15 cellular contexts compared by ENCODE assay signal in the genomic region with DNA sequence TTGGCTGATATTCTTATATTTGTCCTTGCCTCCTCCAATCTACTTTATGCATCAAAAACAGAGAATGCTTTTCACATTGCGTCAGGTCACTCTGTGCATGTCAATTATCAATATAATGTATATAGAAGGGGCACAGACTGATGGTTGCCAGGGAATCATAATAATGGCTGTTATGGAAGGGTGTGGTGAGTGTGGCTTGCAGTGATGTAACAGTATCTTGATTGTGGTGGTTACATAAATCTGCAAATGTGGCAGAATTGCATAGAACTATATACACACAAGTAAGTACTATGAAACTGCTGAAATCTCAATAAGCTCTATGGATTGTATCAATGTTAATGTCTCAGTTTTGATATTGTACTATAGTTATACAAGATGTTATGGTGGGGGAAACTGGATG.
DNase-seq lines count a peak whose midpoint lies in the region; ATAC-seq and TF ChIP-seq lines count a peak whose summit lies in the region.
"Had no signal": no experiment of that assay in that cellular context is flagged by ENCODE, and none has a peak within 500 bp of the region (broad histone marks: within the 10 kb centered on the region; RNA-seq: fewer than 3 reads in every experiment).

No MANE protein-coding gene starts in this region.

- POLR2A ChIA-PET in HEK293 (lab: Yijun Ruan, JAX) = no interaction called here
- POLR2A ChIA-PET in RWPE1 (lab: Yijun Ruan, JAX; ENCODE audit: low non-redundant PET) = no interaction called here

- intact Hi-C loops in left colon (cut with DNase I, micrococcal nuclease) = no loop called here

- DNase-seq in SW480 (ENCODE audit: low spot score) = peak; percentile 14
- no peak for DNase-seq in left colon
- DNase-seq in NCI-H1105 treated with DMSO at 0.1 percent for 48 hours (lab: John Stamatoyannopoulos, UW) = no peak
- no peak for DNase-seq in RWPE1 (ENCODE audit: low spot score)
- DNase-seq: Caco-2; CD4-positive, CD25-positive, alpha-beta regulatory T cell; CD8-positive, alpha-beta T cell; DMS153; DND-41; GM23248; HCEC 1CT had no signal

- ATAC-seq in left colon = peak; percentile 56
- ATAC-seq in HG03432 (IDR thresholded peaks at IDR 0.05; ENCODE audit: unreplicated experiment) = no peak
- ATAC-seq: CD8-positive, alpha-beta T cell had no signal

- CTCF ChIA-PET in HEK293 (lab: Yijun Ruan, JAX) (no interaction called here), RWPE1 (lab: Yijun Ruan, JAX) (no interaction called here)

- H3K27ac ChIP-seq in HEK293 (ENCODE audit: extremely low read depth, low read depth, low read length) = no peak overlapping the region
- H3K27ac ChIP-seq in RWPE1 = no peak overlapping the region
- H3K27ac ChIP-seq: BLaER1, C4-2B, GM23248 had no signal

- H3K36me3 ChIP-seq in HEK293 (ENCODE audit: control insufficient read depth in 2 of 2, insufficient read depth in 1 of 2, low read length in 2 of 2) = no peaks in the 10 kb centered on the region
- H3K36me3 ChIP-seq: BLaER1 had no signal

- H3K9me3 ChIP-seq in HEK293 (ENCODE audit: control insufficient read depth, insufficient read depth, low read depth, low read length) = no peaks in the 10 kb centered on the region
- H3K9me3 ChIP-seq: BLaER1, Caco-2 had no signal

- TF ChIP-seq CTCF in HEK293 (tag by site-specific recombination; IDR thresholded peaks at IDR 0.05) (no peak), RWPE1 (conservative IDR thresholded peaks at IDR 0.05; ENCODE audit: low read depth) (no peak)

- no peaks in the 10 kb centered on the region for H3K4me1 ChIP-seq in HEK293 (ENCODE audit: control insufficient read depth, insufficient read depth, low read length)

- H3K4me3 ChIP-seq in HEK293 (ENCODE audit: low read depth, low read length) = no peak overlapping the region
- H3K4me3 ChIP-seq: BLaER1, GM23248 had no signal

TF ChIP-seq in HEK293, 187 proteins besides CTCF, POLR2A, EP300 and RAD21:
- TF ChIP-seq ZNF529 (tag by site-specific recombination; IDR thresholded peaks at IDR 0.05; ENCODE audit: insufficient replicate concordance) = peak; percentile 90
- no peak for TF ChIP-seq ZNF561 (tag by site-specific recombination; IDR thresholded peaks at IDR 0.05; ENCODE audit: borderline replicate concordance)
